26 cellular contexts compared by ENCODE assay signal in genomic region chr12:24697295-24697694, GRCh38.
"Had no signal": no experiment of that assay in that cellular context is flagged by ENCODE, and none has a peak within 500 bp of the region (broad histone marks: within the 10 kb centered on the region; RNA-seq: fewer than 3 reads in every experiment).

No MANE protein-coding gene starts in this region.

- H3K27me3 ChIP-seq: breast epithelium, colonic mucosa, dorsolateral prefrontal cortex, heart right ventricle had no signal

- H3K4me1 Mint-ChIP-seq: activated naive CD8-positive, alpha-beta T cell treated with anti-CD3 and anti-CD28 coated beads, Interleukin-2, amount 10 ng/mL, durations not matched to agents 7 days and 5 days; T-cell had no signal

- H3K27ac ChIP-seq: breast epithelium, colonic mucosa, dorsolateral prefrontal cortex, heart right ventricle, thoracic aorta, VCaP had no signal

- H3K36me3 Mint-ChIP-seq: activated naive CD8-positive, alpha-beta T cell treated with anti-CD3 and anti-CD28 coated beads, Interleukin-2, amount 10 ng/mL, durations not matched to agents 7 days and 5 days had no signal

- H3K4me3 Mint-ChIP-seq: activated naive CD4-positive, alpha-beta T cell treated with anti-CD3 and anti-CD28 coated beads for 36 hours; activated naive CD8-positive, alpha-beta T cell treated with anti-CD3 and anti-CD28 coated beads, Interleukin-2, amount 10 ng/mL, durations not matched to agents 7 days and 5 days; activated T-cell treated with anti-CD3 and anti-CD28 coated beads, Interleukin-2, amount 50 U/mL, for 4 hours; nephron progenitor cell; T-cell; T-helper 2 cell treated with Interferon-gamma antibody and Interleukin-4, amounts not matched to agents 5 μg/mL and 100 μg/mL, for 36 hours; type B pancreatic cell had no signal

- H3K9me3 Mint-ChIP-seq: activated naive CD4-positive, alpha-beta T cell treated with anti-CD3 and anti-CD28 coated beads for 36 hours; activated T-cell treated with anti-CD3 and anti-CD28 coated beads, Interleukin-2, amount 50 U/mL, for 4 hours; T-cell had no signal

- H3K27me3 Mint-ChIP-seq: progenitor cell of endocrine pancreas had no signal

- ATAC-seq: activated CD4-positive, CD25-positive, alpha-beta regulatory T cell treated with anti-CD3 and anti-CD28 coated beads, Interleukin-2, amount 50 U/mL, for 24 hours; heart right ventricle; left cardiac atrium; mucosa of descending colon; T-cell had no signal

- H3K4me1 ChIP-seq: breast epithelium, colonic mucosa, heart right ventricle had no signal

- DNase-seq: activated CD4-positive, alpha-beta T cell treated with anti-CD3 and anti-CD28 coated beads, Interleukin-2, amount 50 U/mL, for 1 hour; activated CD8-positive, alpha-beta memory T cell treated with anti-CD3 and anti-CD28 coated beads for 24 hours; activated CD8-positive, alpha-beta memory T cell treated with anti-CD3 and anti-CD28 coated beads, Interleukin-2, amount 50 U/mL, for 48 hours; activated naive CD4-positive, alpha-beta T cell treated with anti-CD3 and anti-CD28 coated beads for 36 hours; activated naive CD8-positive, alpha-beta T cell treated with anti-CD3 and anti-CD28 coated beads, Interleukin-2, amount 10 ng/mL, durations not matched to agents 7 days and 5 days; activated T-cell treated with anti-CD3 and anti-CD28 coated beads, Interleukin-2, amount 50 U/mL, for 4 hours; amniotic stem cell; colonic mucosa; dorsolateral prefrontal cortex; heart right ventricle; islet precursor cell; left cardiac atrium; mesendoderm; mucosa of descending colon; nephron progenitor cell; retina; stimulated activated CD4-positive, alpha-beta T cell treated with anti-CD3 and anti-CD28 coated beads, Interleukin-4, amount 100 ng/mL, for 24 hours; stimulated activated naive CD4-positive, alpha-beta T cell treated with Interleukin-2 at 50 U/mL for 16 hours; T-cell had no signal

- H3K9me3 ChIP-seq: breast epithelium, colonic mucosa, mucosa of descending colon, thoracic aorta had no signal

- H3K4me3 ChIP-seq: breast epithelium, colonic mucosa, dorsolateral prefrontal cortex, heart right ventricle, mucosa of descending colon, thoracic aorta had no signal

- H3K27ac Mint-ChIP-seq: activated naive CD4-positive, alpha-beta T cell treated with anti-CD3 and anti-CD28 coated beads for 36 hours; activated naive CD8-positive, alpha-beta T cell treated with anti-CD3 and anti-CD28 coated beads, Interleukin-2, amount 10 ng/mL, durations not matched to agents 7 days and 5 days; progenitor cell of endocrine pancreas; T-cell; T-helper 2 cell treated with Interferon-gamma antibody and Interleukin-4, amounts not matched to agents 5 μg/mL and 100 μg/mL, for 36 hours; type B pancreatic cell had no signal

- H3K36me3 ChIP-seq: breast epithelium, colonic mucosa, heart right ventricle, thoracic aorta had no signal
